ENCODE assay signal across 32 cellular contexts in genomic region chr17:2935622-2936021, GRCh38.
"Had no signal": no experiment of that assay in that cellular context is flagged by ENCODE, and none has a peak within 500 bp of the region (broad histone marks: within the 10 kb centered on the region; RNA-seq: fewer than 3 reads in every experiment).

No MANE protein-coding gene starts in this region.

- H3K9me3 Mint-ChIP-seq: immature natural killer cell; nephron progenitor cell; stimulated activated naive CD8-positive, alpha-beta T cell treated with anti-CD3 and anti-CD28 coated beads, Interleukin-15, Interleukin-2, amounts not matched to agents 100 ng/mL and 50 ng/mL, for 24 hours; T-helper 2 cell treated with Interferon-gamma antibody and Interleukin-4, amounts not matched to agents 5 μg/mL and 100 μg/mL, for 36 hours had no signal

- H3K36me3 Mint-ChIP-seq: brain had no signal

- H3K4me3 ChIP-seq: adrenal gland, cardiac muscle cell, lung, mucosa of descending colon, ovary, skin epidermis, thoracic aorta had no signal

- H3K27ac Mint-ChIP-seq: activated naive CD8-positive, alpha-beta T cell; nephron progenitor cell; stimulated activated naive CD8-positive, alpha-beta T cell treated with anti-CD3 and anti-CD28 coated beads, Interleukin-15, Interleukin-2, amounts not matched to agents 100 ng/mL and 50 ng/mL, for 24 hours; T-helper 2 cell treated with Interferon-gamma antibody and Interleukin-4, amounts not matched to agents 5 μg/mL and 100 μg/mL, for 36 hours had no signal

- H3K9me3 ChIP-seq: adrenal gland, mucosa of descending colon, neutrophil, ovary, thoracic aorta had no signal

- H3K27me3 ChIP-seq: adrenal gland, cardiac muscle cell, neutrophil, ovary had no signal

- H3K4me1 ChIP-seq: adrenal gland had no signal

- H3K27ac ChIP-seq: adrenal gland, cardiac muscle cell, neutrophil, ovary, skin epidermis, thoracic aorta, VCaP had no signal

- FAIRE-seq: endothelial cell of umbilical vein, kidney, urothelium cell line had no signal

- DNase-seq: activated CD4-positive, alpha-beta T cell treated with anti-CD3 and anti-CD28 coated beads for 4 hours; activated CD4-positive, alpha-beta T cell treated with anti-CD3 and anti-CD28 coated beads, Interleukin-2, amount 50 U/mL, for 4 hours; activated CD8-positive, alpha-beta memory T cell treated with anti-CD3 and anti-CD28 coated beads for 24 hours; activated effector memory CD4-positive, alpha-beta T cell treated with Interleukin-2 at 50 U/mL for 16 hours; activated naive CD4-positive, alpha-beta T cell treated with Interleukin-2 at 50 U/mL for 16 hours; adrenal gland; aorta; cortex of kidney; hypothalamus; immature natural killer cell; kidney; mucosa of descending colon; nephron progenitor cell; ovary; stimulated activated CD4-positive, alpha-beta T cell treated with anti-CD3 and anti-CD28 coated beads, Interleukin-12 subunit alpha, Interleukin-12 subunit beta, amount 100 ng/mL, for 4 hours; stimulated activated CD4-positive, alpha-beta T cell treated with anti-CD3 and anti-CD28 coated beads, Interleukin-4, amount 100 ng/mL, for 1 hour; T-helper 1 cell; trophoblast cell had no signal

- H3K27me3 Mint-ChIP-seq: activated naive CD8-positive, alpha-beta T cell; progenitor cell of endocrine pancreas; stimulated activated naive CD8-positive, alpha-beta T cell treated with anti-CD3 and anti-CD28 coated beads, Interleukin-15, Interleukin-2, amounts not matched to agents 100 ng/mL and 50 ng/mL, for 24 hours had no signal

- ATAC-seq: mucosa of descending colon, sciatic nerve had no signal

- H3K4me3 Mint-ChIP-seq: activated naive CD8-positive, alpha-beta T cell; brain; nephron progenitor cell; stimulated activated naive CD8-positive, alpha-beta T cell treated with anti-CD3 and anti-CD28 coated beads, Interleukin-15, Interleukin-2, amounts not matched to agents 100 ng/mL and 50 ng/mL, for 24 hours; T-helper 2 cell treated with Interferon-gamma antibody and Interleukin-4, amounts not matched to agents 5 μg/mL and 100 μg/mL, for 36 hours had no signal

- H3K36me3 ChIP-seq: adrenal gland, cardiac muscle cell, ovary, thoracic aorta had no signal
